9 cellular contexts compared by ENCODE assay signal in the genomic region with DNA sequence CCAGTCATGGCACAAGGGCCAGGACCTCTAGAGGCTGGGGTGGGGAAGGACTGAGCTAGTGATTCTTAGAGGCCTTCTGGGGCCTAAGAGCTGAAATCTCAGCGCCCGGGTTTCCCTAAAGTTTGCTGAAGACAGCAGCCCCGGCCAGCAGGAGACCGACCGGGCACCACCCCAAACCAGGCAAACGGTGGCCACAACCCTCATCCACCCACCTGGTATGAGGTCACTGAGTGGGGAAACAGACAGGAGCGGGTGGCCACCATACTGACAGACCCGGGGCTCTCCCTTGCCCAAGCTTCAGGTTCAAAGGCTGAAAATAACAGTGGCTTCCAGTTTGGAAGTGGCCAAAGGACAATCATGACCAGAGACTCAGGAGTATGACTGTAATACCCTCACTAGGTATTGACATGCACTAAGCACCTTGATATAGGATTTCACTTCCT. TPM values are rescaled to one million over a fixed set of nuclear protein-coding genes. Genes with fewer than 3 reads are reported as not detected.
A peak's percentile ranks its signal among the peaks of the same experiment; 100 is the strongest.
DNase-seq lines count a peak whose midpoint lies in the region; ATAC-seq and TF ChIP-seq lines count a peak whose summit lies in the region.
"Had no signal": no experiment of that assay in that cellular context is flagged by ENCODE, and none has a peak within 500 bp of the region (broad histone marks: within the 10 kb centered on the region; RNA-seq: fewer than 3 reads in every experiment).

No MANE protein-coding gene starts in this region.

- H3K27me3 ChIP-seq in Peyer's patch, result no peaks in the 10 kb centered on the region
- no peaks in the 10 kb centered on the region for H3K27me3 ChIP-seq in fibroblast of lung (ENCODE audit: control insufficient read depth, insufficient read depth, low read length)

- no peaks in the 10 kb centered on the region for H3K9me3 ChIP-seq in Peyer's patch
- H3K9me3 ChIP-seq in fibroblast of lung (ENCODE audit: control insufficient read depth, insufficient read depth, low read depth, low read length), result no peaks in the 10 kb centered on the region

- H3K9ac ChIP-seq in fibroblast of lung (ENCODE audit: insufficient read depth, low read length), result no peak overlapping the region

- TF ChIP-seq POLR2A in Peyer's patch (IDR thresholded peaks at IDR 0.05), result no peak

- intact Hi-C loops in sciatic nerve (cut with DNase I), result no loop called here

- no peak for TF ChIP-seq CTCF in Peyer's patch (IDR thresholded peaks at IDR 0.05)
- TF ChIP-seq CTCF in fibroblast of lung (conservative IDR thresholded peaks at IDR 0.05 in 1 of 2, IDR thresholded peaks at IDR 0.05 in 1 of 2; ENCODE audit: low read depth in 1 of 2, low read length in 2 of 2), result no peak
- no peak for TF ChIP-seq CTCF in GM10266 (IDR thresholded peaks at IDR 0.05; ENCODE audit: control insufficient read depth, insufficient read depth, low read depth, missing control alignments)

- H4K20me1 ChIP-seq in fibroblast of lung (ENCODE audit: control insufficient read depth, extremely low read depth, insufficient read depth, low read length), result no peaks in the 10 kb centered on the region

- H3K4me3 ChIP-seq in Peyer's patch (no peak overlapping the region), fibroblast of lung (replicated peaks in 1 of 4; ENCODE audit: control extremely low read depth in 1 of 4, insufficient read depth in 1 of 4, low read depth in 3 of 4, low read length in 4 of 4) (no peak overlapping the region)

- H3K36me3 ChIP-seq in Peyer's patch (peaks cover 0 to 4% (median 0%) of the 10 kb centered on the region in 3 donors), fibroblast of lung (ENCODE audit: control insufficient read depth, insufficient read depth, low read length) (peaks cover 23% of the 10 kb centered on the region)

- H2AFZ ChIP-seq in fibroblast of lung (ENCODE audit: low read length), result no peak overlapping the region

- DNase-seq in CD1c-positive myeloid dendritic cell (ENCODE audit: extremely low spot score), result peak; percentile 36
- no peak for DNase-seq in Peyer's patch
- peak in 1 of 2 donors; percentile 20 for DNase-seq in fibroblast of lung (ENCODE audit: low read depth in 2 of 2)
- peak; percentile 67 for DNase-seq in sciatic nerve (ENCODE audit: low spot score)
- DNase-seq in GM10266 (ENCODE audit: extremely low spot score), result no peak
- DNase-seq: foreskin melanocyte had no signal

- H3K27ac ChIP-seq in Peyer's patch (peak overlapping the region in 3 of 4 donors; percentile 87 to 94 (median 91)), fibroblast of lung (ENCODE audit: insufficient read depth, low read length) (peak overlapping the region; percentile 63)

- peaks cover 0 to 44% (median 9%) of the 10 kb centered on the region in 4 donors for H3K4me1 ChIP-seq in Peyer's patch
- peaks cover 15% of the 10 kb centered on the region for H3K4me1 ChIP-seq in fibroblast of lung (ENCODE audit: control insufficient read depth, extremely low read depth, insufficient read depth, low read length)

- no peaks in the 10 kb centered on the region for H3K79me2 ChIP-seq in fibroblast of lung (ENCODE audit: control insufficient read depth, insufficient read depth, low read length)

- ATAC-seq in sciatic nerve (no peak), GM18873 (IDR thresholded peaks at IDR 0.05; ENCODE audit: low FRiP score, unreplicated experiment) (no peak), HG03571 (IDR thresholded peaks at IDR 0.05; ENCODE audit: unreplicated experiment) (no peak), GM18909 (IDR thresholded peaks at IDR 0.05; ENCODE audit: poor library complexity, unreplicated experiment) (no peak)

- H3K4me2 ChIP-seq in fibroblast of lung (ENCODE audit: extremely low read depth, insufficient read depth, low read length), result no peak overlapping the region

RNA-seq across cellular contexts. Expression of a gene that starts 35.0 kb away (rescaled TPM):
- total RNA-seq in Peyer's patch (100 to 1,000 TPM; 408 to 760 (median 570) TPM), fibroblast of lung (27.4 and 31.1 TPM in 2 replicates), sciatic nerve (373 TPM)
- polyA plus RNA-seq in fibroblast of lung, result 14.5 and 62.4 TPM in 2 replicates
- polyA plus RNA-seq in fibroblast of lung (2012), result 14.5 and 72.5 TPM in 2 replicates
- polyA minus RNA-seq in fibroblast of lung (ENCODE audit: low replicate concordance), result 4.3 and 12.7 TPM in 2 replicates

RNA-seq across cellular contexts. Expression of a gene that starts 55.8 kb away (rescaled TPM):
- total RNA-seq in Peyer's patch, result 10 to 100 TPM; 38.9 to 97.4 (median 56.3) TPM
- total RNA-seq in fibroblast of lung, result 41.9 and 52.5 TPM in 2 replicates
- 153 and 157 TPM in 2 replicates for polyA plus RNA-seq in fibroblast of lung
- 181 and 201 TPM in 2 replicates for polyA plus RNA-seq in fibroblast of lung (2012)
- 328 and 338 TPM in 2 replicates for polyA minus RNA-seq in fibroblast of lung (ENCODE audit: low replicate concordance)
- total RNA-seq in sciatic nerve, result 106 TPM

Comparison
In these comparisons a context has a peak if more than half of its experiments do, and no peak if none do; other contexts are left out.
1. DNase-seq: peak in CD1c-positive myeloid dendritic cell (single experiment) and sciatic nerve (single experiment); none in Peyer's patch (0 of 3) and GM10266 (single experiment).
2. RNA of a gene that starts 35.0 kb away (total RNA-seq): 408 to 760 TPM in Peyer's patch and 373 TPM in sciatic nerve (single experiment); 27.4 to 31.1 TPM in fibroblast of lung; every median in the first group is over 10 times any median in the second.